Comparison of ENCODE assay signal across 1 cellular context in the genomic region with DNA sequence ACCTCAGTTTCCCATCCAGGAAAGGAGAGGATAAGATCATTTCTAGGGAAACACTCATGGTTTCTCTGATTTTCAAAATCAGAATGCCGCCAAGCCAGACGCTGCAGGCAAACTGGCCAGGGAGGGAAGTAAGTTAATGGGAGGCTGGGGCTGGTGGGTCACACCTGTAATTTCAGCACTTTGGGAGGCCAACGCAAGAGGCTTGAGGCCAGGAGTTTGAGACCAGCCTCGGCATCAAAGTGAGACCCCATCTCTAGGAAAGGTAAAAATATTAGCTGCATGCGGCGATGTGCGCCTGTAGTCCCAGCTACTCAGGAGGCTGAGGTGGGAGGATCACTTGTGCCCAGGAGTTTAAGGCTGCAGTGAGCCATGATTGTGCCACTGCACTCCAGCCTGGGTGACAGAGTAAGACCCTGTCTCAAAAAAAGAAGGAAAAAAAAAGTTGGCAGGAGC.
TF ChIP-seq lines count a peak whose summit lies in the region.

No MANE protein-coding gene starts in this region.

TF ChIP-seq in SK-N-SH treated with all-trans-retinoic acid at 6 μM for 48 hours, 23 proteins besides CTCF, POLR2A, EP300 and RAD21 (continued from another document):
- TF ChIP-seq, protein P1, sequence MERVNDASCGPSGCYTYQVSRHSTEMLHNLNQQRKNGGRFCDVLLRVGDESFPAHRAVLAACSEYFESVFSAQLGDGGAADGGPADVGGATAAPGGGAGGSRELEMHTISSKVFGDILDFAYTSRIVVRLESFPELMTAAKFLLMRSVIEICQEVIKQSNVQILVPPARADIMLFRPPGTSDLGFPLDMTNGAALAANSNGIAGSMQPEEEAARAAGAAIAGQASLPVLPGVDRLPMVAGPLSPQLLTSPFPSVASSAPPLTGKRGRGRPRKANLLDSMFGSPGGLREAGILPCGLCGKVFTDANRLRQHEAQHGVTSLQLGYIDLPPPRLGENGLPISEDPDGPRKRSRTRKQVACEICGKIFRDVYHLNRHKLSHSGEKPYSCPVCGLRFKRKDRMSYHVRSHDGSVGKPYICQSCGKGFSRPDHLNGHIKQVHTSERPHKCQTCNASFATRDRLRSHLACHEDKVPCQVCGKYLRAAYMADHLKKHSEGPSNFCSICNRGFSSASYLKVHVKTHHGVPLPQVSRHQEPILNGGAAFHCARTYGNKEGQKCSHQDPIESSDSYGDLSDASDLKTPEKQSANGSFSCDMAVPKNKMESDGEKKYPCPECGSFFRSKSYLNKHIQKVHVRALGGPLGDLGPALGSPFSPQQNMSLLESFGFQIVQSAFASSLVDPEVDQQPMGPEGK (CRISPR knock-in tag; IDR thresholded peaks at IDR 0.05; ENCODE audit: borderline replicate concordance): no peak
- TF ChIP-seq BACH2 (CRISPR knock-in tag; IDR thresholded peaks at IDR 0.05; ENCODE audit: borderline replicate concordance) (no peak), ZNF70 (CRISPR knock-in tag; IDR thresholded peaks at IDR 0.05) (no peak), ZFP30 (CRISPR knock-in tag; IDR thresholded peaks at IDR 0.05) (no peak), PPARA (CRISPR knock-in tag; IDR thresholded peaks at IDR 0.05; ENCODE audit: borderline replicate concordance) (no peak), ZNF565 (CRISPR knock-in tag; conservative IDR thresholded peaks at IDR 0.05; ENCODE audit: low read depth) (no peak), OSR1 (CRISPR knock-in tag; IDR thresholded peaks at IDR 0.05) (no peak), TCF4 (CRISPR knock-in tag; IDR thresholded peaks at IDR 0.05; ENCODE audit: borderline replicate concordance) (no peak), ISL1 (CRISPR knock-in tag; IDR thresholded peaks at IDR 0.05) (no peak), TOX (CRISPR knock-in tag; IDR thresholded peaks at IDR 0.05; ENCODE audit: borderline replicate concordance) (no peak)
- TF ChIP-seq, protein P2, sequence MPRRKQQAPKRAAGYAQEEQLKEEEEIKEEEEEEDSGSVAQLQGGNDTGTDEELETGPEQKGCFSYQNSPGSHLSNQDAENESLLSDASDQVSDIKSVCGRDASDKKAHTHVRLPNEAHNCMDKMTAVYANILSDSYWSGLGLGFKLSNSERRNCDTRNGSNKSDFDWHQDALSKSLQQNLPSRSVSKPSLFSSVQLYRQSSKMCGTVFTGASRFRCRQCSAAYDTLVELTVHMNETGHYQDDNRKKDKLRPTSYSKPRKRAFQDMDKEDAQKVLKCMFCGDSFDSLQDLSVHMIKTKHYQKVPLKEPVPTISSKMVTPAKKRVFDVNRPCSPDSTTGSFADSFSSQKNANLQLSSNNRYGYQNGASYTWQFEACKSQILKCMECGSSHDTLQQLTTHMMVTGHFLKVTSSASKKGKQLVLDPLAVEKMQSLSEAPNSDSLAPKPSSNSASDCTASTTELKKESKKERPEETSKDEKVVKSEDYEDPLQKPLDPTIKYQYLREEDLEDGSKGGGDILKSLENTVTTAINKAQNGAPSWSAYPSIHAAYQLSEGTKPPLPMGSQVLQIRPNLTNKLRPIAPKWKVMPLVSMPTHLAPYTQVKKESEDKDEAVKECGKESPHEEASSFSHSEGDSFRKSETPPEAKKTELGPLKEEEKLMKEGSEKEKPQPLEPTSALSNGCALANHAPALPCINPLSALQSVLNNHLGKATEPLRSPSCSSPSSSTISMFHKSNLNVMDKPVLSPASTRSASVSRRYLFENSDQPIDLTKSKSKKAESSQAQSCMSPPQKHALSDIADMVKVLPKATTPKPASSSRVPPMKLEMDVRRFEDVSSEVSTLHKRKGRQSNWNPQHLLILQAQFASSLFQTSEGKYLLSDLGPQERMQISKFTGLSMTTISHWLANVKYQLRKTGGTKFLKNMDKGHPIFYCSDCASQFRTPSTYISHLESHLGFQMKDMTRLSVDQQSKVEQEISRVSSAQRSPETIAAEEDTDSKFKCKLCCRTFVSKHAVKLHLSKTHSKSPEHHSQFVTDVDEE (CRISPR knock-in tag; IDR thresholded peaks at IDR 0.05): no peak
- TF ChIP-seq, protein P3, sequence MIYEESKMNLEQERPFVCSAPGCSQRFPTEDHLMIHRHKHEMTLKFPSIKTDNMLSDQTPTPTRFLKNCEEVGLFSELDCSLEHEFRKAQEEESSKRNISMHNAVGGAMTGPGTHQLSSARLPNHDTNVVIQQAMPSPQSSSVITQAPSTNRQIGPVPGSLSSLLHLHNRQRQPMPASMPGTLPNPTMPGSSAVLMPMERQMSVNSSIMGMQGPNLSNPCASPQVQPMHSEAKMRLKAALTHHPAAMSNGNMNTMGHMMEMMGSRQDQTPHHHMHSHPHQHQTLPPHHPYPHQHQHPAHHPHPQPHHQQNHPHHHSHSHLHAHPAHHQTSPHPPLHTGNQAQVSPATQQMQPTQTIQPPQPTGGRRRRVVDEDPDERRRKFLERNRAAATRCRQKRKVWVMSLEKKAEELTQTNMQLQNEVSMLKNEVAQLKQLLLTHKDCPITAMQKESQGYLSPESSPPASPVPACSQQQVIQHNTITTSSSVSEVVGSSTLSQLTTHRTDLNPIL (CRISPR knock-in tag; IDR thresholded peaks at IDR 0.05; ENCODE audit: low read depth): no peak
